39 cellular contexts compared by ENCODE assay signal in the genomic region with DNA sequence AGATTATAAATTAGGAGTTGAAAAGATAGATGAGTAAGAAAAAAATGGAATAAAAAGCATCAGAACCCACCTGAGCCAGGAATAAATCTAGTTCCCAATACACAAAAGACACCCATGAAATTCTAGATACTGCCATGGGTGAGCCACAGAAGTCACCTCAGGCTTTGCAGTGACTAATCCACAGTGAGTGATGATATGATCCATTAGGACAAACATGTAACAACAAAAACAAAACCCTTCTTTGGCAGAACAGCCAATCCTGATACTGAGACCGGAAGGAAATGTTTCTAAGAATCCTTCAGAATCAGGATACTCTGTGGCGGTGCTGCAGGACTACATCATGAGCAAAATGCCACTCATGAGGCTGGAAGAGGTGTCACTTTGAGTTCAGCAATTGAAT. TPM values are rescaled to one million over a fixed set of nuclear protein-coding genes. Genes with fewer than 3 reads are reported as not detected.
"Had no signal": no experiment of that assay in that cellular context is flagged by ENCODE, and none has a peak within 500 bp of the region (broad histone marks: within the 10 kb centered on the region; RNA-seq: fewer than 3 reads in every experiment).

No MANE protein-coding gene starts in this region.

- H3K27ac Mint-ChIP-seq: activated CD4-positive, alpha-beta memory T cell treated with anti-CD3 and anti-CD28 coated beads, Interleukin-2, amount 10 ng/mL, durations not matched to agents 7 days and 5 days; activated CD4-positive, alpha-beta T cell treated with anti-CD3 and anti-CD28 coated beads, Interleukin-2, amount 10 ng/mL, durations not matched to agents 7 days and 5 days; activated T-cell treated with anti-CD3 and anti-CD28 coated beads, Interleukin-2, amount 50 U/mL, for 24 hours; activated T-helper 17 cell treated with anti-CD3 and anti-CD28 coated beads, Interleukin-2, amount 50 U/mL, for 72 hours; mesothelial cell of epicardium; naive B cell; stimulated activated memory B cell treated with anti-CD40 and anti-IgM and Interleukin-4, amounts not matched to agents 10 μg/mL and 1 μg/mL and 100 μg/mL, for 72 hours; stimulated activated naive CD8-positive, alpha-beta T cell treated with anti-CD3 and anti-CD28 coated beads, Interleukin-15, amount 100 ng/mL, for 72 hours; WTC11 had no signal

- H3K9me3 Mint-ChIP-seq: activated CD4-positive, alpha-beta memory T cell treated with anti-CD3 and anti-CD28 coated beads, Interleukin-2, amount 10 ng/mL, durations not matched to agents 7 days and 5 days; activated CD4-positive, alpha-beta T cell treated with anti-CD3 and anti-CD28 coated beads, Interleukin-2, amount 10 ng/mL, durations not matched to agents 7 days and 5 days; activated T-cell treated with anti-CD3 and anti-CD28 coated beads, Interleukin-2, amount 50 U/mL, for 24 hours; activated T-helper 17 cell treated with anti-CD3 and anti-CD28 coated beads, Interleukin-2, amount 50 U/mL, for 72 hours; central memory CD8-positive, alpha-beta T cell; mesothelial cell of epicardium; naive B cell; neural crest cell; stimulated activated memory B cell treated with anti-CD40 and anti-IgM and Interleukin-4, amounts not matched to agents 10 μg/mL and 1 μg/mL and 100 μg/mL, for 72 hours; stimulated activated naive CD8-positive, alpha-beta T cell treated with anti-CD3 and anti-CD28 coated beads, Interleukin-15, amount 100 ng/mL, for 72 hours; WTC11 had no signal

- H3K27ac ChIP-seq: dorsolateral prefrontal cortex, esophagus muscularis mucosa, gastroesophageal sphincter, pancreas, prostate gland, upper lobe of right lung had no signal

- H3K4me3 ChIP-seq: dorsolateral prefrontal cortex, esophagus muscularis mucosa, gastroesophageal sphincter, pancreas, prostate gland, upper lobe of right lung had no signal

- H3K4me3 Mint-ChIP-seq: activated CD4-positive, alpha-beta memory T cell treated with anti-CD3 and anti-CD28 coated beads, Interleukin-2, amount 10 ng/mL, durations not matched to agents 7 days and 5 days; activated CD4-positive, alpha-beta T cell treated with anti-CD3 and anti-CD28 coated beads, Interleukin-2, amount 10 ng/mL, durations not matched to agents 7 days and 5 days; activated T-cell treated with anti-CD3 and anti-CD28 coated beads, Interleukin-2, amount 50 U/mL, for 24 hours; activated T-helper 17 cell treated with anti-CD3 and anti-CD28 coated beads, Interleukin-2, amount 50 U/mL, for 72 hours; central memory CD8-positive, alpha-beta T cell; mesothelial cell of epicardium; naive B cell; neural crest cell; stimulated activated memory B cell treated with anti-CD40 and anti-IgM and Interleukin-4, amounts not matched to agents 10 μg/mL and 1 μg/mL and 100 μg/mL, for 72 hours; stimulated activated naive CD8-positive, alpha-beta T cell treated with anti-CD3 and anti-CD28 coated beads, Interleukin-15, amount 100 ng/mL, for 72 hours; WTC11 had no signal

- H3K36me3 Mint-ChIP-seq: mesothelial cell of epicardium; naive B cell; stimulated activated memory B cell treated with anti-CD40 and anti-IgM and Interleukin-4, amounts not matched to agents 10 μg/mL and 1 μg/mL and 100 μg/mL, for 72 hours; WTC11 had no signal

- H3K4me1 Mint-ChIP-seq: activated CD4-positive, alpha-beta memory T cell treated with anti-CD3 and anti-CD28 coated beads, Interleukin-2, amount 10 ng/mL, durations not matched to agents 7 days and 5 days; activated T-helper 17 cell treated with anti-CD3 and anti-CD28 coated beads, Interleukin-2, amount 50 U/mL, for 72 hours; central memory CD8-positive, alpha-beta T cell; mesothelial cell of epicardium; neural crest cell; stimulated activated naive CD8-positive, alpha-beta T cell treated with anti-CD3 and anti-CD28 coated beads, Interleukin-15, amount 100 ng/mL, for 72 hours had no signal

- ATAC-seq: activated T-helper 17 cell treated with anti-CD3 and anti-CD28 coated beads, Interleukin-2, amount 50 U/mL, for 72 hours; gastroesophageal sphincter; left colon; pancreas; sciatic nerve; stimulated activated memory B cell treated with anti-CD40 and anti-IgM and Interleukin-4, amounts not matched to agents 10 μg/mL and 1 μg/mL and 100 μg/mL, for 72 hours; stimulated activated naive CD8-positive, alpha-beta T cell treated with anti-CD3 and anti-CD28 coated beads, Interleukin-15, amount 100 ng/mL, for 72 hours; upper lobe of right lung; WTC11 had no signal

- H3K9me3 ChIP-seq: esophagus muscularis mucosa, gastroesophageal sphincter, pancreas, prostate gland, upper lobe of right lung had no signal

- H3K27me3 ChIP-seq: gastroesophageal sphincter, pancreas had no signal

- FAIRE-seq: astrocyte, colon, keratinocyte, pancreas, small intestine had no signal

- DNase-seq: activated CD4-positive, alpha-beta memory T cell treated with anti-CD3 and anti-CD28 coated beads, Interleukin-2, amount 10 ng/mL, durations not matched to agents 7 days and 5 days; activated CD4-positive, alpha-beta T cell treated with anti-CD3 and anti-CD28 coated beads for 1 hour; activated CD4-positive, alpha-beta T cell treated with anti-CD3 and anti-CD28 coated beads, Interleukin-2, amount 10 ng/mL, durations not matched to agents 7 days and 5 days; activated CD8-positive, alpha-beta memory T cell treated with anti-CD3 and anti-CD28 coated beads, Interleukin-2, amount 50 U/mL, for 48 hours; activated gamma-delta T cell treated with Interleukin-2 at 50 U/mL for 16 hours; activated naive CD4-positive, alpha-beta T cell treated with anti-CD3 and anti-CD28 coated beads, Interleukin-2, amount 50 U/mL, for 16 hours; activated T-cell treated with anti-CD3 and anti-CD28 coated beads, Interleukin-2, amount 50 U/mL, for 24 hours; amniotic stem cell; dorsolateral prefrontal cortex; effector memory CD4-positive, alpha-beta T cell; head of caudate nucleus; hippocampal formation; left colon; naive B cell; nucleus accumbens; pancreas; retina; small intestine; stimulated activated CD4-positive, alpha-beta T cell treated with anti-CD3 and anti-CD28 coated beads, Interleukin-4, amount 100 ng/mL, for 24 hours; stimulated activated CD8-positive, alpha-beta memory T cell treated with anti-CD3 and anti-CD28 coated beads, Interleukin-4, amount 100 ng/mL, for 48 hours; stimulated activated naive CD8-positive, alpha-beta T cell treated with anti-CD3 and anti-CD28 coated beads, Interleukin-15, amount 100 ng/mL, for 72 hours; substantia nigra; T-helper 2 cell; upper lobe of right lung had no signal

- H3K4me1 ChIP-seq: esophagus muscularis mucosa, gastroesophageal sphincter, pancreas, prostate gland, upper lobe of right lung had no signal

- H3K36me3 ChIP-seq: esophagus muscularis mucosa, gastroesophageal sphincter, pancreas, prostate gland, upper lobe of right lung had no signal

RNA-seq across cellular contexts. Expression of gene MINDY4B, which starts 15.0 kb away (rescaled TPM):
- total RNA-seq: activated CD4-positive, alpha-beta memory T cell treated with anti-CD3 and anti-CD28 coated beads, Interleukin-2, amount 10 ng/mL, durations not matched to agents 7 days and 5 days; activated CD4-positive, alpha-beta T cell treated with anti-CD3 and anti-CD28 coated beads, Interleukin-2, amount 10 ng/mL, durations not matched to agents 7 days and 5 days; activated T-helper 17 cell treated with anti-CD3 and anti-CD28 coated beads, Interleukin-2, amount 50 U/mL, for 72 hours; astrocyte; esophagus muscularis mucosa; gastroesophageal sphincter; left colon; liver; mesothelial cell of epicardium; neural crest cell; pancreas; prostate gland; sciatic nerve; upper lobe of right lung; WTC11 had no signal
- polyA plus RNA-seq: keratinocyte, liver, pancreas, small intestine, thymus had no signal

RNA-seq across cellular contexts. Expression of gene CLRN1, which starts 52.3 kb away (rescaled TPM):
- total RNA-seq: activated CD4-positive, alpha-beta memory T cell treated with anti-CD3 and anti-CD28 coated beads, Interleukin-2, amount 10 ng/mL, durations not matched to agents 7 days and 5 days; activated CD4-positive, alpha-beta T cell treated with anti-CD3 and anti-CD28 coated beads, Interleukin-2, amount 10 ng/mL, durations not matched to agents 7 days and 5 days; activated T-helper 17 cell treated with anti-CD3 and anti-CD28 coated beads, Interleukin-2, amount 50 U/mL, for 72 hours; astrocyte; esophagus muscularis mucosa; gastroesophageal sphincter; left colon; liver; mesothelial cell of epicardium; neural crest cell; pancreas; sciatic nerve; upper lobe of right lung; WTC11 had no signal
- polyA plus RNA-seq: keratinocyte, liver, pancreas had no signal
